ENCODE assay signal across 8 cellular contexts in the genomic region with DNA sequence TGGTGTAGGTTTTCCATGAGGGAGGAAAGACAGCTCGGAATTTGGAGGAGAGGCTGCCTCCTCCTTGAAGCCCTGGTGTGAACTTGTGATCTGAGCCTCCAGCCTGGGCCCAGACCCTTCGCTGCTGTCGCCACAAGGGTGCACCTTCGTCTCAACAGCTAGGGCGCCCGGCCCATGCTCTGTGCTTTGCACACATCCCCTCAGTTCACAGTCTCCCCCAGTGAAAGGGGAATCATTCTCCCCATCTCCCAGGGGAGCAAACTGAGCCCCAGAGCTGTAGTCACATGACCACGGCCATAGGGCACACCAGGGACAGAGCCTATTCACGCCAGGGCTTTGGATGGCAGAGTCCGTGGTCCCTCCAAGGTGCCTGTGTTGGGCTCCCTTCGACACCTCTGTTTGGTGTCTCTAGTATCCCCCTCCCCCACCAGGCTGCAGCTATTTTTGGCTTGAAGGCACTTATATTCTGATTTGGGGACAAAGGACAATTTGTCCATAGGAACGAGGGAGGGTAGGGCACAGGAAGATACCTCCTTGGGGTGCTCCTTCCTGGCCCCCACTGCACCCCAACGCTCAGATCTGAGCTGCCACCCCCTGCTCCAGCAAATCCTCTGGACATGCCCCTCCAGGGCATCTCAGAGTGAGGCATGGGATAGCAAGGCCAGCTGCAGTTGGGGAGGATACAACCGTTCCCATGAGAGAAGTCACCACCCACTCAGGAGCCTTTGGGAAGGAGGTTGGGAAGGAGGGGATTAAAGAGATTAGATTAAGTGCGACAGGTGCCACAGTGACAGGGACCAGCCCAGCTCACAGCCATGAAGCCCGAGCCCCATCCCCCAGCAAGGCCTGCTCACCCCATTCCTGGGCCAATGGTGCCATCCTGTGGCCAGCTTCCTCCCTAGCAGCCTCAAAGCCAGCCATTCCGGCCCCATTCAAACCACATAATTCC. TPM values are rescaled to one million over a fixed set of nuclear protein-coding genes. Genes with fewer than 3 reads are reported as not detected.
A peak's percentile ranks its signal among the peaks of the same experiment; 100 is the strongest.
DNase-seq lines count a peak whose midpoint lies in the region; ATAC-seq and TF ChIP-seq lines count a peak whose summit lies in the region.

No MANE protein-coding gene starts in this region.

- H3K79me2 ChIP-seq in Loucy (ENCODE audit: insufficient read depth, low read length) = no peaks in the 10 kb centered on the region
- H3K79me2 ChIP-seq in parathyroid adenoma = no peaks in the 10 kb centered on the region

- no peaks in the 10 kb centered on the region for H3K27me3 ChIP-seq in Loucy (ENCODE audit: insufficient read depth, low read length, poor library complexity, severe bottlenecking)
- H3K27me3 ChIP-seq in RWPE2 (ENCODE audit: insufficient read depth, poor library complexity, severe bottlenecking) = no peaks in the 10 kb centered on the region
- no peaks in the 10 kb centered on the region for H3K27me3 ChIP-seq in parathyroid adenoma (ENCODE audit: control insufficient read depth, insufficient read depth, low read length)
- no peaks in the 10 kb centered on the region for H3K27me3 ChIP-seq in aorta (ENCODE audit: control insufficient read depth in 1 of 2, insufficient read depth in 2 of 2, low read length in 1 of 2)

- H3K4me1 Mint-ChIP-seq in activated naive CD4-positive, alpha-beta T cell treated with anti-CD3 and anti-CD28 coated beads, Interleukin-2, amount 10 ng/mL, durations not matched to agents 7 days and 5 days = no peaks in the 10 kb centered on the region

- no peaks in the 10 kb centered on the region for H3F3A ChIP-seq in Loucy (ENCODE audit: low read depth)

- no peaks in the 10 kb centered on the region for H3K9me3 Mint-ChIP-seq in activated naive CD4-positive, alpha-beta T cell treated with anti-CD3 and anti-CD28 coated beads, Interleukin-2, amount 10 ng/mL, durations not matched to agents 7 days and 5 days

- peaks cover 27% of the 10 kb centered on the region for H3K27me3 Mint-ChIP-seq in activated naive CD4-positive, alpha-beta T cell treated with anti-CD3 and anti-CD28 coated beads, Interleukin-2, amount 10 ng/mL, durations not matched to agents 7 days and 5 days

- no peak overlapping the region for H3K4me3 Mint-ChIP-seq in activated naive CD4-positive, alpha-beta T cell treated with anti-CD3 and anti-CD28 coated beads, Interleukin-2, amount 10 ng/mL, durations not matched to agents 7 days and 5 days

- no peak overlapping the region for H3K27ac Mint-ChIP-seq in activated naive CD4-positive, alpha-beta T cell treated with anti-CD3 and anti-CD28 coated beads, Interleukin-2, amount 10 ng/mL, durations not matched to agents 7 days and 5 days

- H3K9me3 ChIP-seq in Loucy (ENCODE audit: insufficient read depth, low read depth, low read length) (no peaks in the 10 kb centered on the region), RWPE2 (ENCODE audit: severe bottlenecking) (no peaks in the 10 kb centered on the region), parathyroid adenoma (ENCODE audit: control insufficient read depth, low read length) (no peaks in the 10 kb centered on the region), aorta (ENCODE audit: control insufficient read depth, low read length) (no peaks in the 10 kb centered on the region)

- ATAC-seq in RWPE2 (ENCODE audit: low read depth) (peak; percentile 79), aorta (ENCODE audit: low FRiP score) (peak; percentile 79), GM21737 (IDR thresholded peaks at IDR 0.05; ENCODE audit: unreplicated experiment) (no peak)

- 54 to 65% methylated on average over 16 of the region's 16 CpGs for WGBS in aorta, 2 donors

- H3K4me2 ChIP-seq in Loucy (ENCODE audit: low read depth, low read length, poor library complexity, severe bottlenecking) (no peak overlapping the region), parathyroid adenoma (ENCODE audit: low read length) (no peak overlapping the region)

- no peaks in the 10 kb centered on the region for H4K20me1 ChIP-seq in Loucy (ENCODE audit: insufficient read depth, low read length, poor library complexity, severe bottlenecking)

- CTCF ChIA-PET in activated naive CD4-positive, alpha-beta T cell treated with anti-CD3 and anti-CD28 coated beads, Interleukin-2, amount 10 ng/mL, durations not matched to agents 7 days and 5 days (lab: Charles Lee) = interaction anchor here (0.6 to 1.1 kb wide), 4 partner anchors 241 to 914 kb away, joined by 3 to 10 read pairs (median 3); no protein-coding TSS in a partner anchor

- H2AFZ ChIP-seq in Loucy (ENCODE audit: low read length) (no peak overlapping the region), parathyroid adenoma (no peak overlapping the region)

- H3K36me3 ChIP-seq in Loucy (ENCODE audit: insufficient read depth, low read length) (no peaks in the 10 kb centered on the region), RWPE2 (ENCODE audit: low read depth) (no peaks in the 10 kb centered on the region), parathyroid adenoma (ENCODE audit: control insufficient read depth, insufficient read depth, low read length) (no peaks in the 10 kb centered on the region), aorta (ENCODE audit: control insufficient read depth in 1 of 2, insufficient read depth in 2 of 2, low read length in 1 of 2) (no peaks in the 10 kb centered on the region)

- H3K9ac ChIP-seq in Loucy (ENCODE audit: low read depth, low read length, poor library complexity, severe bottlenecking) = no peak overlapping the region
- no peak overlapping the region for H3K9ac ChIP-seq in parathyroid adenoma

- H3K9me2 ChIP-seq in Loucy (replicated peaks; ENCODE audit: low read depth, low read length) = no peaks in the 10 kb centered on the region

- H3K4me3 ChIP-seq in Loucy (ENCODE audit: low read length, poor library complexity, severe bottlenecking) (no peak overlapping the region), RWPE2 (ENCODE audit: severe bottlenecking) (no peak overlapping the region), parathyroid adenoma (ENCODE audit: low read depth, low read length) (no peak overlapping the region), aorta (ENCODE audit: low read length in 2 of 2) (no peak overlapping the region)

- TF ChIP-seq CTCF in Loucy (conservative IDR thresholded peaks at IDR 0.05; ENCODE audit: low read length) (peak; percentile 88), RWPE2 (IDR thresholded peaks at IDR 0.05; ENCODE audit: poor library complexity, severe bottlenecking) (peak; percentile 88), parathyroid adenoma (IDR thresholded peaks at IDR 0.05) (peak; percentile 53)

- intact Hi-C loops in aorta (cut with DNase I) = loop anchor here (5.0 to 10.0 kb wide), 3 partner anchors 620 to 1475 kb away; partner anchors contain the start of gene MECR (in 1 of the 2)

- H3K4me1 ChIP-seq in Loucy (ENCODE audit: insufficient read depth, low read length, poor library complexity, severe bottlenecking) (no peaks in the 10 kb centered on the region), RWPE2 (ENCODE audit: insufficient read depth, poor library complexity, severe bottlenecking) (no peaks in the 10 kb centered on the region), parathyroid adenoma (no peaks in the 10 kb centered on the region), aorta (ENCODE audit: control insufficient read depth in 1 of 2, insufficient read depth in 2 of 2, low read length in 2 of 2) (no peaks in the 10 kb centered on the region)

- H3K36me3 Mint-ChIP-seq in activated naive CD4-positive, alpha-beta T cell treated with anti-CD3 and anti-CD28 coated beads, Interleukin-2, amount 10 ng/mL, durations not matched to agents 7 days and 5 days = no peaks in the 10 kb centered on the region

- DNase-seq in EH (ENCODE audit: low read depth) (peak; percentile 71), RWPE2 (ENCODE audit: low spot score) (no peak), glomerular visceral epithelial cell (ENCODE audit: extremely low spot score) (peak; percentile 65), aorta (peak; percentile 76 to 90)
- DNase-seq in activated naive CD4-positive, alpha-beta T cell treated with anti-CD3 and anti-CD28 coated beads, Interleukin-2, amount 10 ng/mL, durations not matched to agents 7 days and 5 days = peak; percentile 73

- H3K27ac ChIP-seq in RWPE2 (ENCODE audit: poor library complexity, severe bottlenecking) = no peak overlapping the region
- no peak overlapping the region for H3K27ac ChIP-seq in parathyroid adenoma
- no peak overlapping the region for H3K27ac ChIP-seq in aorta (ENCODE audit: low read depth in 1 of 2, low read length in 2 of 2)

RNA-seq across cellular contexts. Expression of gene MATN1, which starts 15.7 kb away (rescaled TPM):
- total RNA-seq in aorta = under 1 TPM in 1 of 2 donors, not detected in 1; 0.42 TPM
- not detected for polyA plus RNA-seq in aorta

RNA-seq across cellular contexts. Expression of gene LAPTM5, which starts 49.9 kb away (rescaled TPM):
- 100 to 1,000 TPM; 114 to 116 TPM for total RNA-seq in aorta
- polyA plus RNA-seq in aorta = 100 to 1,000 TPM in 1 of 2 donors, 10 to 100 TPM in 1; 18.0 to 122 TPM
